ENCODE assay signal across 9 cellular contexts in the genomic region with DNA sequence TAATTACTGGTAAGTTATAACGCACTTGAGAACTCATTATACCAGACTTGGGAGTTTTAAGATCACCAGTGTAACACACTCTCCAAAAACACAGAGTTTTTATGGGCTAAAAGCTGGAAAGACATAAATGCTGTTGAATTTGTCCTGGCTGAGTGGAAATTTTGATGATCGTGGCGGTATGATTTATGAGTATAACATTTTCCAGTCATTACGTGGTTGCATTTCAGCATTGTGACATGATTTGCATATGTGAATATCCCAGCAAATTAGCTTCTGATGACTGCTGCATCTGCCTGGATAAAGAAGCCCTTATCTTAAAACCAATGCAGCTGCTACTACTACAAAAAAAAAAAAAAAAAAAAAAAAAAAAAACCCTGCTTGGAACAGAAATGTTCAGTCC.
"Had no signal": no experiment of that assay in that cellular context is flagged by ENCODE, and none has a peak within 500 bp of the region (broad histone marks: within the 10 kb centered on the region; RNA-seq: fewer than 3 reads in every experiment).

No MANE protein-coding gene starts in this region.

- ATAC-seq: esophagus mucosa; foreskin keratinocyte; naive thymus-derived CD4-positive, alpha-beta T cell had no signal

- H3K4me1 Mint-ChIP-seq: naive thymus-derived CD4-positive, alpha-beta T cell had no signal

- H3K27me3 Mint-ChIP-seq: activated naive CD8-positive, alpha-beta T cell; naive thymus-derived CD4-positive, alpha-beta T cell had no signal

- H3K9me3 ChIP-seq: stomach, thoracic aorta had no signal

- H3K27ac Mint-ChIP-seq: activated naive CD8-positive, alpha-beta T cell; naive thymus-derived CD4-positive, alpha-beta T cell had no signal

- H3K36me3 Mint-ChIP-seq: activated naive CD8-positive, alpha-beta T cell; naive thymus-derived CD4-positive, alpha-beta T cell had no signal

- H3K4me3 ChIP-seq: stomach, thoracic aorta had no signal

- DNase-seq: activated effector memory CD4-positive, alpha-beta T cell treated with anti-CD3 and anti-CD28 coated beads, Interleukin-2, amount 50 U/mL, for 16 hours; foreskin keratinocyte; head of caudate nucleus; naive thymus-derived CD4-positive, alpha-beta T cell; stimulated activated CD4-positive, alpha-beta T cell treated with anti-CD3 and anti-CD28 coated beads, Interleukin-4, amount 100 ng/mL, for 4 hours; stomach had no signal

- H3K4me3 Mint-ChIP-seq: activated naive CD8-positive, alpha-beta T cell; naive thymus-derived CD4-positive, alpha-beta T cell had no signal
